ENCODE assay signal across 27 cellular contexts in genomic region chr18:65278939-65279667, GRCh38.
"Had no signal": no experiment of that assay in that cellular context is flagged by ENCODE, and none has a peak within 500 bp of the region (broad histone marks: within the 10 kb centered on the region; RNA-seq: fewer than 3 reads in every experiment).

No MANE protein-coding gene starts in this region.

- DNase-seq: activated CD4-positive, alpha-beta T cell treated with anti-CD3 and anti-CD28 coated beads for 48 hours; activated CD4-positive, alpha-beta T cell treated with anti-CD3 and anti-CD28 coated beads, Interleukin-2, amount 50 U/mL, for 4 hours; activated CD4-positive, CD25-positive, alpha-beta regulatory T cell treated with anti-CD3 and anti-CD28 coated beads, Interleukin-2, amount 50 U/mL, for 72 hours; activated CD8-positive, alpha-beta memory T cell treated with anti-CD3 and anti-CD28 coated beads, Interleukin-2, amount 50 U/mL, for 48 hours; activated CD8-positive, alpha-beta T cell treated with anti-CD3 and anti-CD28 coated beads, Interleukin-2, amount 10 ng/mL, durations not matched to agents 7 days and 5 days; activated naive CD4-positive, alpha-beta T cell treated with anti-CD3 and anti-CD28 coated beads, Interleukin-2, amount 50 U/mL, for 16 hours; activated naive CD8-positive, alpha-beta T cell treated with anti-CD3 and anti-CD28 coated beads, Interleukin-2, amount 10 ng/mL, durations not matched to agents 7 days and 5 days; activated T-cell treated with anti-CD3 and anti-CD28 coated beads, Interleukin-2, amount 50 U/mL, for 1 hour; adrenal gland; anterior cingulate cortex; caudate nucleus; colonic mucosa; MG63; NCI-H1105; NCI-H1436 treated with DMSO at 0.1 percent for 48 hours; NCI-H1930; NCI-H2171; NCI-H2227 treated with DMSO at 0.1 percent for 48 hours; NCI-H446 treated with DMSO at 0.1 percent for 48 hours; NCI-H526; NCI-H774; RPMI8226; SW 1271 had no signal

- H3K27ac Mint-ChIP-seq: activated CD8-positive, alpha-beta T cell treated with anti-CD3 and anti-CD28 coated beads, Interleukin-2, amount 10 ng/mL, durations not matched to agents 7 days and 5 days; activated naive CD8-positive, alpha-beta T cell treated with anti-CD3 and anti-CD28 coated beads, Interleukin-2, amount 10 ng/mL, durations not matched to agents 7 days and 5 days had no signal

- H3K27me3 Mint-ChIP-seq: activated naive CD8-positive, alpha-beta T cell treated with anti-CD3 and anti-CD28 coated beads, Interleukin-2, amount 10 ng/mL, durations not matched to agents 7 days and 5 days had no signal

- ATAC-seq: activated CD8-positive, alpha-beta T cell treated with anti-CD3 and anti-CD28 coated beads, Interleukin-2, amount 10 ng/mL, durations not matched to agents 7 days and 5 days; Panc1; Right ventricle myocardium inferior had no signal

- H3K4me3 ChIP-seq: adrenal gland, breast epithelium, colonic mucosa, MG63, SK-N-MC had no signal

- H3K27ac ChIP-seq: adrenal gland, breast epithelium, colonic mucosa, SK-N-MC had no signal

- H3K4me3 Mint-ChIP-seq: activated CD8-positive, alpha-beta T cell treated with anti-CD3 and anti-CD28 coated beads, Interleukin-2, amount 10 ng/mL, durations not matched to agents 7 days and 5 days; activated naive CD8-positive, alpha-beta T cell treated with anti-CD3 and anti-CD28 coated beads, Interleukin-2, amount 10 ng/mL, durations not matched to agents 7 days and 5 days had no signal

- H3K9me3 Mint-ChIP-seq: activated naive CD8-positive, alpha-beta T cell treated with anti-CD3 and anti-CD28 coated beads, Interleukin-2, amount 10 ng/mL, durations not matched to agents 7 days and 5 days had no signal

- H3K9me3 ChIP-seq: adrenal gland, breast epithelium, colonic mucosa, MG63 had no signal

- H3K4me1 ChIP-seq: adrenal gland, breast epithelium, colonic mucosa had no signal

- H3K4me1 Mint-ChIP-seq: activated naive CD8-positive, alpha-beta T cell treated with anti-CD3 and anti-CD28 coated beads, Interleukin-2, amount 10 ng/mL, durations not matched to agents 7 days and 5 days had no signal

- H3K27me3 ChIP-seq: adrenal gland, breast epithelium, colonic mucosa, MG63 had no signal

- H3K36me3 ChIP-seq: adrenal gland, breast epithelium, colonic mucosa, MG63 had no signal

- H3K36me3 Mint-ChIP-seq: activated naive CD8-positive, alpha-beta T cell treated with anti-CD3 and anti-CD28 coated beads, Interleukin-2, amount 10 ng/mL, durations not matched to agents 7 days and 5 days had no signal
